In the genomic region with DNA sequence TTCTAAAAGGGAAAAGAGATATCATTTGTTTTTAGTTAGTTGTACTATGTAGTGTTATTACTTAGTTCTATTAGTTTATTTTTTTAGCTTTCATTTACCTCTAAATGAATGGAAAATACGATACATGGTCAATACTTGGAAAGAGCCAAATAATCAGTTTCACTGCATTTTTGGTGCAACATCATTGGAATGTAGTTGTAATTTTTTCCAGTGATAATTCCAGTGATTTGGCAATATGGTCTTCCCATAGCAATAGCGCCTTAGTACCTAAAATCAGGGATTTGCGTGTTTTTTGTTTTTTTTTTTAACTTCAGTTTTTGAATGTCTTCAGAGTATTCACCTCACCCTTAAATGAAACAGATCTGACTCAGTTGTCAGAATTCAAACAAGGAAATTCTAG, we compare ENCODE assay signal across 22 cellular contexts. TPM values are rescaled to one million over a fixed set of nuclear protein-coding genes. Genes with fewer than 3 reads are reported as not detected.
DNase-seq lines count a peak whose midpoint lies in the region; ATAC-seq, FAIRE-seq and TF ChIP-seq lines count a peak whose summit lies in the region.
"Had no signal": no experiment of that assay in that cellular context is flagged by ENCODE, and none has a peak within 500 bp of the region (broad histone marks: within the 10 kb centered on the region; RNA-seq: fewer than 3 reads in every experiment).

No MANE protein-coding gene starts in this region.

- no peaks in the 10 kb centered on the region for H3K27me3 Mint-ChIP-seq in T-helper 1 cell treated with Interleukin-12 subunit alpha and Interleukin-12 subunit beta and Interleukin-4 antibody, amounts not matched to agents 30 μg/mL and 1 μg/mL, for 36 hours (ENCODE audit: low read depth)
- H3K27me3 Mint-ChIP-seq in activated naive CD8-positive, alpha-beta T cell treated with anti-CD3 and anti-CD28 coated beads, Interleukin-2, amount 10 ng/mL, durations not matched to agents 7 days and 5 days, result no peaks in the 10 kb centered on the region
- no peaks in the 10 kb centered on the region for H3K27me3 Mint-ChIP-seq in naive thymus-derived CD4-positive, alpha-beta T cell
- H3K27me3 Mint-ChIP-seq: stimulated activated memory B cell treated with anti-CD40 and anti-IgM and Interleukin-4, amounts not matched to agents 10 μg/mL and 1 μg/mL and 100 μg/mL, for 72 hours had no signal

- DNase-seq in T-helper 1 cell, result no peak
- DNase-seq in GM12892 (ENCODE audit: insufficient read length), result no peak
- DNase-seq in activated naive CD8-positive, alpha-beta T cell treated with anti-CD3 and anti-CD28 coated beads, Interleukin-2, amount 10 ng/mL, durations not matched to agents 7 days and 5 days, result no peak
- DNase-seq in naive thymus-derived CD4-positive, alpha-beta T cell, result no peak
- DNase-seq in NCI-H2227 (lab: John Stamatoyannopoulos, UW; ENCODE audit: unreplicated experiment), result no peak
- no peak for DNase-seq in GF-D8 (lab: John Stamatoyannopoulos, UW)
- DNase-seq: activated CD4-positive, alpha-beta T cell treated with anti-CD3 and anti-CD28 coated beads for 4 hours; DMS153; HFFc6; hippocampal formation; NCI-H1105; NCI-H2107; NCI-H526 treated with DMSO at 0.1 percent for 48 hours; nucleus accumbens; SHP77; T-helper 9 cell had no signal

- H3K9me3 Mint-ChIP-seq in T-helper 1 cell treated with Interleukin-12 subunit alpha and Interleukin-12 subunit beta and Interleukin-4 antibody, amounts not matched to agents 30 μg/mL and 1 μg/mL, for 36 hours, result no peaks in the 10 kb centered on the region
- no peaks in the 10 kb centered on the region for H3K9me3 Mint-ChIP-seq in activated naive CD8-positive, alpha-beta T cell treated with anti-CD3 and anti-CD28 coated beads, Interleukin-2, amount 10 ng/mL, durations not matched to agents 7 days and 5 days
- H3K9me3 Mint-ChIP-seq in naive thymus-derived CD4-positive, alpha-beta T cell, result no peaks in the 10 kb centered on the region
- H3K9me3 Mint-ChIP-seq: HFFc6; stimulated activated memory B cell treated with anti-CD40 and anti-IgM and Interleukin-4, amounts not matched to agents 10 μg/mL and 1 μg/mL and 100 μg/mL, for 72 hours had no signal

- FAIRE-seq in GM12892 (lab: Jason Lieb, UNC), result peak; percentile 14
- FAIRE-seq: astrocyte had no signal

- CTCF ChIA-PET in naive thymus-derived CD4-positive, alpha-beta T cell (lab: Charles Lee), result interaction anchor here (0.5 to 1.9 kb wide), 4 partner anchors 15 to 74 kb away, joined by 3 to 8 read pairs (median 4); partner anchors contain the start of gene RPS27L

- H3K36me3 Mint-ChIP-seq in T-helper 1 cell treated with Interleukin-12 subunit alpha and Interleukin-12 subunit beta and Interleukin-4 antibody, amounts not matched to agents 30 μg/mL and 1 μg/mL, for 36 hours (ENCODE audit: low read depth), result peaks cover 21% of the 10 kb centered on the region
- peaks cover 24% of the 10 kb centered on the region for H3K36me3 Mint-ChIP-seq in activated naive CD8-positive, alpha-beta T cell treated with anti-CD3 and anti-CD28 coated beads, Interleukin-2, amount 10 ng/mL, durations not matched to agents 7 days and 5 days
- H3K36me3 Mint-ChIP-seq in naive thymus-derived CD4-positive, alpha-beta T cell, result peaks cover 0 to 24% (median 6%) of the 10 kb centered on the region in 5 donors

- peak overlapping the region; percentile 28 for H3K27ac Mint-ChIP-seq in T-helper 1 cell treated with Interleukin-12 subunit alpha and Interleukin-12 subunit beta and Interleukin-4 antibody, amounts not matched to agents 30 μg/mL and 1 μg/mL, for 36 hours
- H3K27ac Mint-ChIP-seq in activated naive CD8-positive, alpha-beta T cell treated with anti-CD3 and anti-CD28 coated beads, Interleukin-2, amount 10 ng/mL, durations not matched to agents 7 days and 5 days, result peak overlapping the region; percentile 73
- peak overlapping the region; percentile 70 to 92 (median 86) for H3K27ac Mint-ChIP-seq in naive thymus-derived CD4-positive, alpha-beta T cell

- H3K4me1 ChIP-seq in naive thymus-derived CD4-positive, alpha-beta T cell (ENCODE audit: control insufficient read depth in 2 of 2, insufficient read depth in 2 of 2, low read length in 2 of 2), result peaks cover 20 to 32% of the 10 kb centered on the region in 2 donors

- H3K4me3 Mint-ChIP-seq in T-helper 1 cell treated with Interleukin-12 subunit alpha and Interleukin-12 subunit beta and Interleukin-4 antibody, amounts not matched to agents 30 μg/mL and 1 μg/mL, for 36 hours, result no peak overlapping the region
- H3K4me3 Mint-ChIP-seq in activated naive CD8-positive, alpha-beta T cell treated with anti-CD3 and anti-CD28 coated beads, Interleukin-2, amount 10 ng/mL, durations not matched to agents 7 days and 5 days, result no peak overlapping the region
- H3K4me3 Mint-ChIP-seq in naive thymus-derived CD4-positive, alpha-beta T cell, result peak overlapping the region in 8 of 10 donors; percentile 11 to 63 (median 51)
- H3K4me3 Mint-ChIP-seq: HFFc6; stimulated activated memory B cell treated with anti-CD40 and anti-IgM and Interleukin-4, amounts not matched to agents 10 μg/mL and 1 μg/mL and 100 μg/mL, for 72 hours had no signal

- no peaks in the 10 kb centered on the region for H3K36me3 ChIP-seq in naive thymus-derived CD4-positive, alpha-beta T cell (ENCODE audit: control insufficient read depth in 2 of 3, insufficient read depth in 3 of 3, low read length in 3 of 3)
- H3K36me3 ChIP-seq: tibial nerve had no signal

- peaks cover 43% of the 10 kb centered on the region for H3K4me1 Mint-ChIP-seq in T-helper 1 cell treated with Interleukin-12 subunit alpha and Interleukin-12 subunit beta and Interleukin-4 antibody, amounts not matched to agents 30 μg/mL and 1 μg/mL, for 36 hours (ENCODE audit: low read depth)
- H3K4me1 Mint-ChIP-seq in activated naive CD8-positive, alpha-beta T cell treated with anti-CD3 and anti-CD28 coated beads, Interleukin-2, amount 10 ng/mL, durations not matched to agents 7 days and 5 days, result peaks cover 56% of the 10 kb centered on the region
- H3K4me1 Mint-ChIP-seq in naive thymus-derived CD4-positive, alpha-beta T cell, result peaks cover 26 to 91% (median 87%) of the 10 kb centered on the region in 7 donors

- ATAC-seq in activated naive CD8-positive, alpha-beta T cell treated with anti-CD3 and anti-CD28 coated beads, Interleukin-2, amount 10 ng/mL, durations not matched to agents 7 days and 5 days (ENCODE audit: low read depth), result no peak
- ATAC-seq in naive thymus-derived CD4-positive, alpha-beta T cell, result no peak
- ATAC-seq in HG02798 (IDR thresholded peaks at IDR 0.05; ENCODE audit: poor library complexity, unreplicated experiment), result no peak
- ATAC-seq: stimulated activated memory B cell treated with anti-CD40 and anti-IgM and Interleukin-4, amounts not matched to agents 10 μg/mL and 1 μg/mL and 100 μg/mL, for 72 hours had no signal

- intact Hi-C loops in naive thymus-derived CD4-positive, alpha-beta T cell (cut with micrococcal nuclease), result loop anchor here in 1 of 2 donors (5.0 kb wide), 1 partner anchor 74 kb away; the partner anchor contains the start of gene RPS27L

- no peaks in the 10 kb centered on the region for H3K27me3 ChIP-seq in naive thymus-derived CD4-positive, alpha-beta T cell (ENCODE audit: control insufficient read depth in 2 of 2, insufficient read depth in 2 of 2, low read length in 2 of 2)
- H3K27me3 ChIP-seq: tibial nerve had no signal

- POLR2A ChIA-PET in activated naive CD8-positive, alpha-beta T cell treated with anti-CD3 and anti-CD28 coated beads, Interleukin-2, amount 10 ng/mL, durations not matched to agents 7 days and 5 days (lab: Charles Lee), result interaction anchor here (0.7 to 1.9 kb wide), 4 partner anchors 34 to 74 kb away, joined by 3 to 9 read pairs (median 5); partner anchors contain the start of gene RPS27L
- POLR2A ChIA-PET in naive thymus-derived CD4-positive, alpha-beta T cell (lab: Charles Lee), result interaction anchor here (0.5 to 2.4 kb wide), 9 partner anchors 12 to 95 kb away, joined by 3 to 18 read pairs (median 3); partner anchors contain the start of gene RPS27L

- H3K9me3 ChIP-seq in naive thymus-derived CD4-positive, alpha-beta T cell (ENCODE audit: control insufficient read depth in 2 of 3, low read length in 3 of 3), result no peaks in the 10 kb centered on the region
- H3K9me3 ChIP-seq: tibial nerve had no signal

- H3K4me3 ChIP-seq in naive thymus-derived CD4-positive, alpha-beta T cell (ENCODE audit: low read length), result no peak overlapping the region
- H3K4me3 ChIP-seq: tibial nerve had no signal

- TF ChIP-seq POLR2A in GM12892 (IDR thresholded peaks at IDR 0.05; ENCODE audit: low read depth, low read length), result no peak

- H3K27ac ChIP-seq in naive thymus-derived CD4-positive, alpha-beta T cell (ENCODE audit: low read depth, low read length), result peak overlapping the region; percentile 52
- H3K27ac ChIP-seq: 22Rv1, tibial nerve had no signal

RNA-seq across cellular contexts. Expression of gene RAB8B, which starts 41.8 kb away (rescaled TPM):
- polyA plus RNA-seq in GM12892 (2012; ENCODE audit: missing spikeins), result 73.7 TPM
- 100 to 1,000 TPM; 111 TPM for total RNA-seq in activated naive CD8-positive, alpha-beta T cell treated with anti-CD3 and anti-CD28 coated beads, Interleukin-2, amount 10 ng/mL, durations not matched to agents 7 days and 5 days
- 100 to 1,000 TPM in 1 of 5 experiments, 10 to 100 TPM in 4; 37.2 to 100 (median 71.3) TPM for total RNA-seq in naive thymus-derived CD4-positive, alpha-beta T cell
- 10 to 100 TPM; 30.4 to 32.0 TPM for polyA plus RNA-seq in naive thymus-derived CD4-positive, alpha-beta T cell

RNA-seq across cellular contexts. Expression of gene APH1B, which starts 46.2 kb away (rescaled TPM):
- 10.3 TPM for polyA plus RNA-seq in GM12892 (2012; ENCODE audit: missing spikeins)
- total RNA-seq in activated naive CD8-positive, alpha-beta T cell treated with anti-CD3 and anti-CD28 coated beads, Interleukin-2, amount 10 ng/mL, durations not matched to agents 7 days and 5 days, result 10 to 100 TPM; 17.9 to 19.1 TPM
- 10 to 100 TPM in 4 of 5 experiments, 1 to 10 TPM in 1; 9.9 to 29.9 (median 17.6) TPM for total RNA-seq in naive thymus-derived CD4-positive, alpha-beta T cell
- polyA plus RNA-seq in naive thymus-derived CD4-positive, alpha-beta T cell, result 10 to 100 TPM; 10.9 to 11.4 TPM

Comparison
In these comparisons a context has a peak if more than half of its experiments do, and no peak if none do; other contexts are left out.
1. H3K27ac Mint-ChIP-seq: peak in every context shown above with its lines; median percentile 86 in naive thymus-derived CD4-positive, alpha-beta T cell; 73 in activated naive CD8-positive, alpha-beta T cell treated with anti-CD3 and anti-CD28 coated beads, Interleukin-2, amount 10 ng/mL, durations not matched to agents 7 days and 5 days; 28 in T-helper 1 cell treated with Interleukin-12 subunit alpha and Interleukin-12 subunit beta and Interleukin-4 antibody, amounts not matched to agents 30 μg/mL and 1 μg/mL, for 36 hours.
2. H3K4me3 Mint-ChIP-seq: peak in naive thymus-derived CD4-positive, alpha-beta T cell (8 of 10); none in T-helper 1 cell treated with Interleukin-12 subunit alpha and Interleukin-12 subunit beta and Interleukin-4 antibody, amounts not matched to agents 30 μg/mL and 1 μg/mL, for 36 hours (single experiment) and activated naive CD8-positive, alpha-beta T cell treated with anti-CD3 and anti-CD28 coated beads, Interleukin-2, amount 10 ng/mL, durations not matched to agents 7 days and 5 days (single experiment).